ENCODE assay signal across 21 cellular contexts in genomic region chr6:138222901-138223546, GRCh38. TPM values are rescaled to one million over a fixed set of nuclear protein-coding genes. Genes with fewer than 3 reads are reported as not detected.
DNase-seq lines count a peak whose midpoint lies in the region; ATAC-seq and TF ChIP-seq lines count a peak whose summit lies in the region.
"Had no signal": no experiment of that assay in that cellular context is flagged by ENCODE, and none has a peak within 500 bp of the region (broad histone marks: within the 10 kb centered on the region; RNA-seq: fewer than 3 reads in every experiment).

No MANE protein-coding gene starts in this region.

- no peak overlapping the region for H3K27ac Mint-ChIP-seq in activated T-cell treated with anti-CD3 and anti-CD28 coated beads, Interleukin-2, amount 50 U/mL, for 72 hours
- H3K27ac Mint-ChIP-seq: HFFc6, T-cell had no signal

- H3K4me3 ChIP-seq in AG09309 (ENCODE audit: control insufficient read depth, low read depth, low read length), result no peak overlapping the region
- H3K4me3 ChIP-seq in dorsolateral prefrontal cortex, result no peak overlapping the region
- no peak overlapping the region for H3K4me3 ChIP-seq in psoas muscle

- DNase-seq in AG09309 (ENCODE audit: low read depth) (peak; percentile 1), COLO668 (lab: John Stamatoyannopoulos, UW; ENCODE audit: unreplicated experiment) (peak; percentile 10), NCI-H345 (lab: John Stamatoyannopoulos, UW) (peak; percentile 70), dorsolateral prefrontal cortex (no peak), HPDE6-E6E7 (ENCODE audit: extremely low spot score) (no peak), psoas muscle (no peak)
- DNase-seq in activated T-cell treated with anti-CD3 and anti-CD28 coated beads, Interleukin-2, amount 50 U/mL, for 72 hours, result no peak
- DNase-seq: C1 segment of cervical spinal cord, Caco-2, DND-41, GF-D8, HFFc6, Karpas-422, MM.1S, NCI-H1105, NCI-H187 treated with DMSO at 0.1 percent for 48 hours, NCI-H526, T-cell had no signal

- peaks cover 29% of the 10 kb centered on the region for H3K27me3 Mint-ChIP-seq in activated T-cell treated with anti-CD3 and anti-CD28 coated beads, Interleukin-2, amount 50 U/mL, for 72 hours (ENCODE audit: low read depth)

- H3K27me3 ChIP-seq in dorsolateral prefrontal cortex (no peaks in the 10 kb centered on the region), psoas muscle (ENCODE audit: insufficient read depth in 3 of 3, low read length in 2 of 3) (peaks cover 0 to 3% (median 0%) of the 10 kb centered on the region in 3 donors)

- no peaks in the 10 kb centered on the region for H3K36me3 ChIP-seq in psoas muscle (ENCODE audit: insufficient read depth in 1 of 2, low read depth in 1 of 2)

- peak overlapping the region in 31 of 59 donors; percentile 5 to 60 (median 30) for H3K27ac ChIP-seq in dorsolateral prefrontal cortex
- no peak overlapping the region for H3K27ac ChIP-seq in psoas muscle

- H3K9me3 Mint-ChIP-seq in activated T-cell treated with anti-CD3 and anti-CD28 coated beads, Interleukin-2, amount 50 U/mL, for 72 hours, result no peaks in the 10 kb centered on the region
- H3K9me3 Mint-ChIP-seq: HFFc6, T-cell had no signal

- no peaks in the 10 kb centered on the region for H3K4me1 ChIP-seq in psoas muscle

- H3K36me3 Mint-ChIP-seq in activated T-cell treated with anti-CD3 and anti-CD28 coated beads, Interleukin-2, amount 50 U/mL, for 72 hours (ENCODE audit: insufficient read depth in 2 of 2), result no peaks in the 10 kb centered on the region
- H3K36me3 Mint-ChIP-seq: T-cell had no signal

- H3K4me1 Mint-ChIP-seq in activated T-cell treated with anti-CD3 and anti-CD28 coated beads, Interleukin-2, amount 50 U/mL, for 72 hours (ENCODE audit: low read depth), result no peaks in the 10 kb centered on the region
- H3K4me1 Mint-ChIP-seq: T-cell had no signal

- intact Hi-C loops in dorsolateral prefrontal cortex (cut with DNase I) (no loop called here), psoas muscle (cut with DNase I) (no loop called here)

- ATAC-seq in activated T-cell treated with anti-CD3 and anti-CD28 coated beads, Interleukin-2, amount 50 U/mL, for 72 hours (replicated peaks in 1 of 2), result no peak
- no peak for ATAC-seq in HG02571 (IDR thresholded peaks at IDR 0.05; ENCODE audit: unreplicated experiment)
- ATAC-seq in psoas muscle, result no peak
- ATAC-seq: T-cell had no signal

- H3K4me3 Mint-ChIP-seq in activated T-cell treated with anti-CD3 and anti-CD28 coated beads, Interleukin-2, amount 50 U/mL, for 72 hours, result no peak overlapping the region
- H3K4me3 Mint-ChIP-seq: HFFc6, T-cell had no signal

- no peaks in the 10 kb centered on the region for H3K9me3 ChIP-seq in psoas muscle
- H3K9me3 ChIP-seq: Caco-2 had no signal

- 60 to 74% (median 67%) methylated on average over 4 of the region's 4 CpGs for WGBS in psoas muscle, 3 donors

- TF ChIP-seq CTCF in AG09309 (IDR thresholded peaks at IDR 0.05; ENCODE audit: control insufficient read depth, insufficient read depth, low read depth, low read length, missing control alignments) (no peak), dorsolateral prefrontal cortex (IDR thresholded peaks at IDR 0.05 in 54 of 56, conservative IDR thresholded peaks at IDR 0.05 in 2 of 56; ENCODE audit: low read depth in 1 of 56, partially characterized antibody in 56 of 56) (no peak), psoas muscle (IDR thresholded peaks at IDR 0.05) (no peak)

RNA-seq across cellular contexts. Expression of gene PBOV1, which starts 4.7 kb away (rescaled TPM):
- total RNA-seq in dorsolateral prefrontal cortex, result not detected
- not detected for total RNA-seq in activated T-cell treated with anti-CD3 and anti-CD28 coated beads, Interleukin-2, amount 50 U/mL, for 72 hours
- not detected for total RNA-seq in psoas muscle
- not detected for polyA plus RNA-seq in psoas muscle
- total RNA-seq: Caco-2, H4, HFFc6, T-cell had no signal
- polyA plus RNA-seq: AG04450 had no signal

Comparison
In these comparisons a context has a peak if more than half of its experiments do, and no peak if none do; other contexts are left out.
1. DNase-seq: peak in AG09309 (single experiment), COLO668 (single experiment) and NCI-H345 (single experiment); none in dorsolateral prefrontal cortex (0 of 10), activated T-cell treated with anti-CD3 and anti-CD28 coated beads, Interleukin-2, amount 50 U/mL, for 72 hours (0 of 2), HPDE6-E6E7 (single experiment) and psoas muscle (0 of 2).